In the genomic region with DNA sequence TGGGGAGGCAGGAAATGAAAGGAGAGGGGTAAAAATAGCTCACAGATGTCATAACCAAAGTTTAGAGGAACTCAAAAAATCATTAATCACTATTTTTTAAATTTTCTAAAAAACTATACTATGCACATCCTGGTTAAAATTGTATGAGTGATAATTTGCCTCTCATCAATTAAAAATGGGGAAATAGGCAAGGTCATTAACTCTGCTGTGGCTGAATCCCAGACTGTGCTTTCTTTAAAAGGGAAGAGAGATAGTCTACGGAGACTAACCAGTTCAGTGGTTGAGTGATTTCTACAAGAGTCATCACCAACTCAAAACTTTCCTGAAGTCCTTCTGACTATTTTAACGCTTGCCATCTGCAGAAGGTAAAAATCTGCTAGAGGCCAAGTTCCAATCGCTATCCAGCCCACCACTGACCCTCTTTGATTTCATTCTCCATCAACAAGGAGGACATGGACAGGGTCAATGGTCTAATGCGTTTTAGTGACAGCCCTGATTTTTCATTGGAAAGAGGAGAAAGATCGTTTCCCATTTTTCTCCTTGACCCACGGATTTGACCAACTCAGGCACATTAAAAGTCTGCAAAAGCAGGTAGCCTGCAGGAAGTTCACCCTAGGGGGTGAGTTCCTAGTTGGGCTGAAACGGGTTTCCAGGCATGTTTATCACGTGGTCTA, we compare ENCODE assay signal across 8 cellular contexts. TPM values are rescaled to one million over a fixed set of nuclear protein-coding genes. Genes with fewer than 3 reads are reported as not detected.
DNase-seq lines count a peak whose midpoint lies in the region; ATAC-seq, FAIRE-seq and TF ChIP-seq lines count a peak whose summit lies in the region.

No MANE protein-coding gene starts in this region.

- H3K4me1 ChIP-seq in rectal smooth muscle tissue (ENCODE audit: control insufficient read depth, insufficient read depth, low read length) = peaks cover 5% of the 10 kb centered on the region

- H3K27me3 ChIP-seq in BJ (ENCODE audit: control insufficient read depth, insufficient read depth, low read length) (no peaks in the 10 kb centered on the region), rectal smooth muscle tissue (ENCODE audit: control insufficient read depth, insufficient read depth, low read length) (no peaks in the 10 kb centered on the region)

- CTCF ChIA-PET in BJ (lab: Yijun Ruan, JAX) = interaction anchor here (1.0 kb wide), 1 partner anchor 15 kb away, joined by 3 read pairs; no protein-coding TSS in a partner anchor
- CTCF ChIA-PET in T-cell (lab: Charles Lee) = no interaction called here

- no peaks in the 10 kb centered on the region for H3K36me3 ChIP-seq in BJ (ENCODE audit: control insufficient read depth, insufficient read depth, low read length)
- H3K36me3 ChIP-seq in rectal smooth muscle tissue (ENCODE audit: control insufficient read depth, insufficient read depth, low read length) = no peaks in the 10 kb centered on the region

- no peak for FAIRE-seq in D721Med (lab: Jason Lieb, UNC)

- no peaks in the 10 kb centered on the region for H3K27me3 Mint-ChIP-seq in T-cell

- H3K36me3 Mint-ChIP-seq in T-cell = peaks cover 14% of the 10 kb centered on the region

- H3K27ac Mint-ChIP-seq in T-cell = peak overlapping the region; percentile 54 to 62

- no peak for TF ChIP-seq CTCF in BJ (IDR thresholded peaks at IDR 0.05; ENCODE audit: insufficient read depth, low read depth, low read length)
- TF ChIP-seq CTCF in D721Med (IDR thresholded peaks at IDR 0.05; ENCODE audit: insufficient read depth, missing control alignments) = no peak

- H3K4me1 Mint-ChIP-seq in T-cell = peaks cover 73 to 82% (median 75%) of the 10 kb centered on the region in 3 donors

- H3K27ac ChIP-seq in rectal smooth muscle tissue (ENCODE audit: low read depth, low read length) = peak overlapping the region; percentile 75

- peak overlapping the region; percentile 77 to 79 (median 78) for H3K4me3 Mint-ChIP-seq in T-cell

- peak overlapping the region; percentile 69 for H3K4me3 ChIP-seq in BJ (ENCODE audit: low read depth, low read length)
- peak overlapping the region; percentile 70 for H3K4me3 ChIP-seq in rectal smooth muscle tissue (ENCODE audit: low read length)

- peak overlapping the region; percentile 67 for H3K9ac ChIP-seq in rectal smooth muscle tissue (ENCODE audit: low read length)

- peaks cover 0 to 3% (median 0%) of the 10 kb centered on the region in 3 donors for H3K9me3 Mint-ChIP-seq in T-cell

- ATAC-seq in GM19324 (IDR thresholded peaks at IDR 0.05; ENCODE audit: low FRiP score, unreplicated experiment) = peak; percentile 25
- peak; percentile 13 for ATAC-seq in HG03196 (IDR thresholded peaks at IDR 0.05; ENCODE audit: unreplicated experiment)
- peak in 2 of 4 experiments; percentile 7 to 11 for ATAC-seq in T-cell (replicated peaks in 1 of 4)

- POLR2A ChIA-PET in BJ (lab: Charles Lee) = no interaction called here
- POLR2A ChIA-PET in T-cell (lab: Charles Lee) = interaction anchor here (0.6 to 0.7 kb wide), 2 partner anchors 13 to 1505 kb away, joined by 3 read pairs; no protein-coding TSS in a partner anchor

- DNase-seq in BJ (ENCODE audit: low read depth) = no peak
- no peak for DNase-seq in T-cell
- peak; percentile 13 for DNase-seq in glomerular visceral epithelial cell (ENCODE audit: extremely low spot score)
- DNase-seq in NCI-H2196 (lab: John Stamatoyannopoulos, UW; ENCODE audit: unreplicated experiment) = no peak
- DNase-seq in D721Med (ENCODE audit: insufficient read length, low spot score) = no peak

RNA-seq across cellular contexts. Expression of a gene that starts 0.8 kb away (rescaled TPM):
- 21.3 and 29.9 TPM in 2 replicates for polyA plus RNA-seq in BJ (2011; rRNA removed)
- 8.6 and 11.1 TPM in 2 replicates for polyA minus RNA-seq in BJ (2011; rRNA and poly(A)+ RNA removed)
- 10 to 100 TPM; 45.6 to 65.9 (median 49.5) TPM for total RNA-seq in T-cell
